ENCODE assay signal across 9 cellular contexts in the genomic region with DNA sequence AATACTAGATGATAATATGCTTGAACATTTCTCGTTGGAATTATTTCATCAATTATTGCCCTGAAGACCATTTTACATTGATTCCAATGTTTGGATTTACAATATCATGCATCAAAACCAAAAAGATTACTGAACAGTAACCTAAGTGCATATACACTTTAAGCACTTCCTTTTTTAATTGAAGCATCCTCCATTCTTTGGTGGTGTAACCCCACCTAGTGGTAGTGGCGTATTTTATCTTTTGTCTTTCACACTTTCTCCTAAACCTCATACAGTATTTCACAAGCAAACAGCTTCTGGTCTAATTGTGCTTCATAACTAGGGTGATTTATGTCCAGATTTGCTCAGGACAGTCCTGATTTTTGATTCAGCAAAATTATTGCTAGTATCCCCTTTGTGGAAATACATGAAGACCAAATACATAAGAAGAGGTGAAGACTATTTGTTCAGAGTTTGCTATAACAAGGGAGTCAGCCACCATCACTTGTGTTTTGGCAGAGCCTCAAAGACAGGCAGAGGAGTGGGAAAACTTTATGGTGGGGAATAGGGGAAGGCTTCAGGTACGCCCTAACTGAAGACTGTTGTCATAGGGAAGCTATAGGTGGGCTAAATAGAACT. TPM values are rescaled to one million over a fixed set of nuclear protein-coding genes. Genes with fewer than 3 reads are reported as not detected.
DNase-seq lines count a peak whose midpoint lies in the region; ATAC-seq, FAIRE-seq and TF ChIP-seq lines count a peak whose summit lies in the region.
"Had no signal": no experiment of that assay in that cellular context is flagged by ENCODE, and none has a peak within 500 bp of the region (broad histone marks: within the 10 kb centered on the region; RNA-seq: fewer than 3 reads in every experiment).

No MANE protein-coding gene starts in this region.

- no peaks in the 10 kb centered on the region for H3K9me3 Mint-ChIP-seq in activated CD4-positive, alpha-beta T cell treated with anti-CD3 and anti-CD28 coated beads, Interleukin-2, amount 10 ng/mL, durations not matched to agents 24 days and 14 days

- peaks cover 5 to 16% of the 10 kb centered on the region in 2 experiments for H3K4me1 ChIP-seq in K562 (replicated peaks in 1 of 2; ENCODE audit: control insufficient read depth in 2 of 2, insufficient read depth in 2 of 2, low read length in 2 of 2)
- peaks cover 8% of the 10 kb centered on the region for H3K4me1 ChIP-seq in testis

- H3K4me3 ChIP-seq in K562 (no peak overlapping the region), kidney epithelial cell (ENCODE audit: low read depth, low read length) (no peak overlapping the region), testis (no peak overlapping the region)

- WGBS in K562 (ENCODE audit: insufficient coverage, low coverage, missing lambda C conversion rate), result 2% methylated on average over 3 of the region's 3 CpGs
- 37 to 47% methylated on average over 3 of the region's 3 CpGs for WGBS in testis, 2 donors

- peak; percentile 48 to 91 (median 76); a peak in 5 of 6 replicates for TF ChIP-seq CTCF in K562 (IDR thresholded peaks at IDR 0.05 in 2 of 3, conservative IDR thresholded peaks at IDR 0.05 in 1 of 3; ENCODE audit: insufficient read depth in 2 of 3, low read depth in 1 of 3, low read length in 3 of 3)
- peak; percentile 54 for TF ChIP-seq CTCF in kidney epithelial cell (IDR thresholded peaks at IDR 0.05; ENCODE audit: insufficient read depth, low read length, poor library complexity, severe bottlenecking)
- TF ChIP-seq CTCF in testis (IDR thresholded peaks at IDR 0.05), result peak; percentile 44 to 64 (median 60)

- peak overlapping the region; percentile 68 for H3K4me3 Mint-ChIP-seq in activated CD4-positive, alpha-beta T cell treated with anti-CD3 and anti-CD28 coated beads, Interleukin-2, amount 10 ng/mL, durations not matched to agents 24 days and 14 days

- POLR2A ChIA-PET in K562 (lab: Yijun Ruan, JAX), result interaction anchor here (0.5 to 0.7 kb wide), 4 partner anchors 110 to 548 kb away, joined by 3 read pairs; no protein-coding TSS in a partner anchor

- FAIRE-seq in K562 (lab: Jason Lieb, UNC), result peak; percentile 76
- FAIRE-seq: colon had no signal

- H3K27me3 ChIP-seq in K562 (ENCODE audit: control insufficient read depth in 2 of 2, insufficient read depth in 2 of 2, low read length in 2 of 2) (no peaks in the 10 kb centered on the region), kidney epithelial cell (ENCODE audit: control insufficient read depth, insufficient read depth, low read length) (no peaks in the 10 kb centered on the region), testis (no peaks in the 10 kb centered on the region)

- ATAC-seq in GM21381 (IDR thresholded peaks at IDR 0.05; ENCODE audit: unreplicated experiment) (peak; percentile 38), K562 (peak; percentile 52)

- peak overlapping the region; percentile 82 for H2AFZ ChIP-seq in K562 (ENCODE audit: low read depth, low read length)

- H4K20me1 ChIP-seq in K562 (replicated peaks; ENCODE audit: control insufficient read depth, insufficient read depth, low read length), result no peaks in the 10 kb centered on the region

- TF ChIP-seq POLR2A in K562 (conservative IDR thresholded peaks at IDR 0.05) (no peak), testis (IDR thresholded peaks at IDR 0.05) (no peak)

- peak; percentile 84 for DNase-seq in activated CD4-positive, alpha-beta T cell treated with anti-CD3 and anti-CD28 coated beads, Interleukin-2, amount 10 ng/mL, durations not matched to agents 24 days and 14 days
- DNase-seq in activated CD4-positive, alpha-beta T cell treated with anti-CD3 and anti-CD28 coated beads, Interleukin-2, amount 50 U/mL, for 1 hour, result no peak
- DNase-seq in HPDE6-E6E7 (ENCODE audit: extremely low spot score) (peak; percentile 15), NCI-H82 treated with DMSO at 0.1 percent for 48 hours (lab: John Stamatoyannopoulos, UW; ENCODE audit: unreplicated experiment) (peak; percentile 67), K562 (ENCODE audit: extremely low read depth in 1 of 4, low spot score in 3 of 4) (peak; percentile 48 to 81 (median 49)), kidney epithelial cell (ENCODE audit: low read depth) (no peak), testis (no peak)

- peaks cover 16% of the 10 kb centered on the region for H3K79me2 ChIP-seq in K562 (ENCODE audit: control insufficient read depth, insufficient read depth, low read length)

- peaks cover under 1% of the 10 kb centered on the region for H3K36me3 Mint-ChIP-seq in activated CD4-positive, alpha-beta T cell treated with anti-CD3 and anti-CD28 coated beads, Interleukin-2, amount 10 ng/mL, durations not matched to agents 24 days and 14 days (ENCODE audit: low read depth)

- peak overlapping the region; percentile 56 for H3K4me2 ChIP-seq in K562 (ENCODE audit: insufficient read depth, low read length)

- H3K9me1 ChIP-seq in K562 (ENCODE audit: control insufficient read depth, insufficient read depth, low read length), result no peaks in the 10 kb centered on the region

- H3K36me3 ChIP-seq in K562 (ENCODE audit: control insufficient read depth, insufficient read depth, low read length) (no peaks in the 10 kb centered on the region), kidney epithelial cell (ENCODE audit: control insufficient read depth, insufficient read depth, low read length) (no peaks in the 10 kb centered on the region), testis (ENCODE audit: low read depth, missing control alignments) (no peaks in the 10 kb centered on the region)

- no peak for TF ChIP-seq EP300 in K562 (IDR thresholded peaks at IDR 0.05; ENCODE audit: low read length)

- BruUV-seq in K562 (replicated peaks; lab: Mats Ljungman, UMichigan), result no TSS peak

- peaks cover 4% of the 10 kb centered on the region for H3K27me3 Mint-ChIP-seq in activated CD4-positive, alpha-beta T cell treated with anti-CD3 and anti-CD28 coated beads, Interleukin-2, amount 10 ng/mL, durations not matched to agents 24 days and 14 days

- H3K9me3 ChIP-seq in K562 (replicated peaks; ENCODE audit: control insufficient read depth, insufficient read depth, low read depth, low read length), result no peaks in the 10 kb centered on the region
- no peaks in the 10 kb centered on the region for H3K9me3 ChIP-seq in testis

- H3K4me1 Mint-ChIP-seq in activated CD4-positive, alpha-beta T cell treated with anti-CD3 and anti-CD28 coated beads, Interleukin-2, amount 10 ng/mL, durations not matched to agents 24 days and 14 days, result peaks cover 37% of the 10 kb centered on the region

- intact Hi-C loops in activated CD4-positive, alpha-beta T cell treated with anti-CD3 and anti-CD28 coated beads, Interleukin-2, amount 10 ng/mL, durations not matched to agents 24 days and 14 days (cut with micrococcal nuclease), result loop anchor here (1.0 to 5.0 kb wide), 3 partner anchors 47 to 631 kb away; no protein-coding TSS in a partner anchor
- intact Hi-C loops in K562 (cut with micrococcal nuclease), result loop anchor here (1.0 to 10.0 kb wide), 9 partner anchors 121 to 635 kb away; partner anchors contain the start of genes DEGS1, DNAH14 and TP53BP2
- intact Hi-C loops in testis (cut with DNase I; ENCODE audit: low total_unique reads), result no loop called here

- CTCF ChIA-PET in K562 (lab: Yijun Ruan, JAX; ENCODE audit: low intra/inter-chr PET ratio), result interaction anchor here (0.5 to 1.5 kb wide), 9 partner anchors 124 to 643 kb away, joined by 3 to 8 read pairs (median 3); no protein-coding TSS in a partner anchor

- H3K27ac ChIP-seq in K562 (ENCODE audit: extremely low read depth, low read depth, low read length) (peak overlapping the region; percentile 71), testis (no peak overlapping the region)

- in situ Hi-C loops in K562 (cut with MboI), result loop anchor here (5.0 to 25.0 kb wide), 2 partner anchors 221 to 636 kb away; partner anchors contain the start of gene FBXO28

- H3K27ac Mint-ChIP-seq in activated CD4-positive, alpha-beta T cell treated with anti-CD3 and anti-CD28 coated beads, Interleukin-2, amount 10 ng/mL, durations not matched to agents 24 days and 14 days, result peak overlapping the region; percentile 93

- H3K9ac ChIP-seq in K562 (ENCODE audit: insufficient read depth in 1 of 2, low read depth in 2 of 2, low read length in 2 of 2), result 0 out of 4 replicates have a peak overlapping the region, but pooled peaks of 1 of the 2 experiments have one; percentile 31

- TF ChIP-seq RAD21 in K562 (CRISPR knock-in tag; conservative IDR thresholded peaks at IDR 0.05 in 1 of 2, IDR thresholded peaks at IDR 0.05 in 1 of 2), result peak; percentile 96 to 98

RNA-seq across cellular contexts. Expression of gene NVL, which starts 3.4 kb away (rescaled TPM):
- 41.4 and 52.4 TPM in 2 replicates for total RNA-seq in activated CD4-positive, alpha-beta T cell treated with anti-CD3 and anti-CD28 coated beads, Interleukin-2, amount 10 ng/mL, durations not matched to agents 24 days and 14 days
- 93.8 and 232 TPM in 2 replicates for total RNA-seq in K562 (2011; cell fraction: chromatin; rRNA removed; ENCODE audit: low replicate concordance)
- total RNA-seq in K562 (2011; cell fraction: nucleolus; rRNA removed), result 53.6 and 53.9 TPM in 2 replicates
- total RNA-seq in K562 (2011; cell fraction: nucleoplasm; rRNA removed), result 64.7 and 78.1 TPM in 2 replicates
- total RNA-seq in K562 (2014; rRNA removed) (38.8 and 47.5 TPM in 2 replicates), K562 (2014; rRNA removed; fragmentation: Illumina TruSeq; extraction: Trizol) (73.4 and 81.3 TPM in 2 replicates), K562 (2015; rRNA removed; fragmentation: Illumina TruSeq; extraction: Trizol) (60.2 and 62.9 TPM in 2 replicates), K562 (2021) (44.7 and 49.0 TPM in 2 replicates), kidney epithelial cell (20.9 and 26.1 TPM in 2 replicates), testis (10 to 100 TPM; 31.0 to 38.7 TPM)
- polyA plus RNA-seq in K562 (2011; rRNA removed) (49.3 and 55.9 TPM in 2 replicates), K562 (2014; fragmentation: Illumina TruSeq; extraction: Trizol) (63.6 and 73.9 TPM in 2 replicates), K562 (2014; fragmentation: Nextera tagmentation; extraction: Ambion mirVana) (10 to 100 TPM; 32.5 to 64.1 TPM), K562 (2014; rRNA removed) (73.0 and 86.6 TPM in 2 replicates), testis (ENCODE audit: insufficient read depth, low read depth, low replicate concordance) (21.7 TPM)
- polyA plus RNA-seq in K562 (2011; cell fraction: cytosol; rRNA removed), result 19.9 and 32.6 TPM in 2 replicates
- 48.7 and 51.8 TPM in 2 replicates for polyA plus RNA-seq in K562 (2011; cell fraction: nucleus; rRNA removed)
- polyA plus RNA-seq in K562 (2012), result 32.6 and 42.5 TPM in 2 replicates
- polyA minus RNA-seq in K562 (2011; rRNA and poly(A)+ RNA removed), result 77.2 and 86.5 TPM in 2 replicates
- 21.6 and 25.9 TPM in 2 replicates for polyA minus RNA-seq in K562 (2011; cell fraction: cytosol; rRNA and poly(A)+ RNA removed)
- polyA minus RNA-seq in K562 (2011; cell fraction: nucleus; rRNA and poly(A)+ RNA removed), result 49.1 and 77.1 TPM in 2 replicates

RNA-seq across cellular contexts. Expression of gene CNIH4, which starts 23.3 kb away (rescaled TPM):
- total RNA-seq in activated CD4-positive, alpha-beta T cell treated with anti-CD3 and anti-CD28 coated beads, Interleukin-2, amount 10 ng/mL, durations not matched to agents 24 days and 14 days, result 77.2 and 78.1 TPM in 2 replicates
- 28.0 and 34.1 TPM in 2 replicates for total RNA-seq in K562 (2011; cell fraction: chromatin; rRNA removed; ENCODE audit: low replicate concordance)
- total RNA-seq in K562 (2011; cell fraction: nucleolus; rRNA removed), result 36.0 and 43.7 TPM in 2 replicates
- 40.5 and 49.5 TPM in 2 replicates for total RNA-seq in K562 (2011; cell fraction: nucleoplasm; rRNA removed)
- total RNA-seq in K562 (2014; rRNA removed), result 32.6 and 47.6 TPM in 2 replicates
- total RNA-seq in K562 (2014; rRNA removed; fragmentation: Illumina TruSeq; extraction: Trizol), result 71.9 and 75.2 TPM in 2 replicates
- 37.5 and 41.3 TPM in 2 replicates for total RNA-seq in K562 (2015; rRNA removed; fragmentation: Illumina TruSeq; extraction: Trizol)
- 45.8 and 49.0 TPM in 2 replicates for total RNA-seq in K562 (2021)
- polyA plus RNA-seq in K562 (2011; rRNA removed), result 86.4 and 97.0 TPM in 2 replicates
- 43.8 and 85.8 TPM in 2 replicates for polyA plus RNA-seq in K562 (2011; cell fraction: cytosol; rRNA removed)
- 24.3 and 29.0 TPM in 2 replicates for polyA plus RNA-seq in K562 (2011; cell fraction: nucleus; rRNA removed)
- polyA plus RNA-seq in K562 (2012), result 50.3 and 75.7 TPM in 2 replicates
- polyA plus RNA-seq in K562 (2014; fragmentation: Illumina TruSeq; extraction: Trizol), result 43.6 and 52.8 TPM in 2 replicates
- polyA plus RNA-seq in K562 (2014; fragmentation: Nextera tagmentation; extraction: Ambion mirVana), result 100 to 1,000 TPM; 237 to 266 TPM
- polyA plus RNA-seq in K562 (2014; rRNA removed), result 61.1 and 64.4 TPM in 2 replicates
- 59.9 and 80.4 TPM in 2 replicates for polyA minus RNA-seq in K562 (2011; rRNA and poly(A)+ RNA removed)
- 12.7 and 14.3 TPM in 2 replicates for polyA minus RNA-seq in K562 (2011; cell fraction: cytosol; rRNA and poly(A)+ RNA removed)
- polyA minus RNA-seq in K562 (2011; cell fraction: nucleus; rRNA and poly(A)+ RNA removed), result 14.5 and 22.5 TPM in 2 replicates
- 58.7 and 59.9 TPM in 2 replicates for total RNA-seq in kidney epithelial cell
- 10 to 100 TPM; 24.7 to 32.1 TPM for total RNA-seq in testis
- 43.3 TPM for polyA plus RNA-seq in testis (ENCODE audit: insufficient read depth, low read depth, low replicate concordance)

Comparison
In these comparisons a context has a peak if more than half of its experiments do, and no peak if none do; other contexts are left out.
1. DNase-seq: peak in activated CD4-positive, alpha-beta T cell treated with anti-CD3 and anti-CD28 coated beads, Interleukin-2, amount 10 ng/mL, durations not matched to agents 24 days and 14 days (single experiment), HPDE6-E6E7 (single experiment), NCI-H82 treated with DMSO at 0.1 percent for 48 hours (single experiment) and K562 (4 of 4); none in activated CD4-positive, alpha-beta T cell treated with anti-CD3 and anti-CD28 coated beads, Interleukin-2, amount 50 U/mL, for 1 hour (single experiment), kidney epithelial cell (single experiment) and testis (single experiment).
2. Peak in every context shown above with its lines, with median percentiles within 50 percentile points of each other: CTCF ChIP-seq.